ENCODE assay signal across 24 cellular contexts in genomic region chr5:42881416-42882109, GRCh38.
DNase-seq lines count a peak whose midpoint lies in the region; ATAC-seq, FAIRE-seq and TF ChIP-seq lines count a peak whose summit lies in the region.
"Had no signal": no experiment of that assay in that cellular context is flagged by ENCODE, and none has a peak within 500 bp of the region (broad histone marks: within the 10 kb centered on the region; RNA-seq: fewer than 3 reads in every experiment).

No MANE protein-coding gene starts in this region.

- CTCF ChIA-PET in HepG2 (lab: Yijun Ruan, JAX; ENCODE audit: low intra/inter-chr PET ratio, low total read pairs), result no interaction called here

- TF ChIP-seq CTCF in right atrium auricular region (IDR thresholded peaks at IDR 0.05) (no peak), HepG2 (CRISPR knock-in tag; IDR thresholded peaks at IDR 0.05) (peak; percentile 59), transverse colon (IDR thresholded peaks at IDR 0.05) (no peak)

- ATAC-seq in Right ventricle myocardium superior (ENCODE audit: poor library complexity) (peak; percentile 62), HepG2 (peak; percentile 68), HG02588 (IDR thresholded peaks at IDR 0.05; ENCODE audit: unreplicated experiment) (no peak)

- H3K27ac ChIP-seq in right atrium auricular region, result no peak overlapping the region
- H3K27ac ChIP-seq in HepG2 (ENCODE audit: extremely low read length, insufficient read depth, low read length), result no peak overlapping the region
- H3K27ac ChIP-seq in transverse colon, result peak overlapping the region in 3 of 4 donors; percentile 18 to 73 (median 37)
- H3K27ac ChIP-seq: C4-2B had no signal

- peaks cover 71% of the 10 kb centered on the region for H3K79me2 ChIP-seq in HepG2 (ENCODE audit: insufficient read depth, low read length)

- TF ChIP-seq POLR2A in HepG2 (IDR thresholded peaks at IDR 0.05; ENCODE audit: insufficient read depth in 1 of 2, low read depth in 2 of 2, low read length in 2 of 2), result no peak
- TF ChIP-seq POLR2A in transverse colon (IDR thresholded peaks at IDR 0.05), result no peak

- peak overlapping the region; percentile 6 for H3K4me2 ChIP-seq in HepG2 (ENCODE audit: low read depth, low read length)
- H3K4me2 ChIP-seq: SK-N-SH had no signal

- H3K9ac ChIP-seq in HepG2 (ENCODE audit: insufficient read depth, low read depth, low read length), result no peak overlapping the region
- H3K9ac ChIP-seq: SK-N-SH had no signal

- no peaks in the 10 kb centered on the region for H3K9me3 Mint-ChIP-seq in dendritic cell treated with granulocyte-macrophage colony-stimulating factor and Interleukin-4, amounts not matched to agents 40 ng/mL and 50 ng/mL, for 4 days

- FAIRE-seq in HepG2 (lab: Jason Lieb, UNC), result no peak
- FAIRE-seq: D721Med, GM18507 had no signal

- in situ Hi-C loops in HepG2 (cut with HindIII; ENCODE audit: extremely low pct_ligation_motif_present, low pct_unique_long_range_greater_than_20kb), result loop anchor here (10.0 kb wide), 1 partner anchor 77 kb away; no protein-coding TSS in a partner anchor
- in situ Hi-C loops in transverse colon (cut with MboI; ENCODE audit: low pct_ligation_motif_present in 1 of 4, low pct_unique_long_range_greater_than_20kb in 1 of 4, low sequenced_read_pairs in 3 of 4), result loop anchor here in 2 of 4 donors (10.0 to 25.0 kb wide), 2 partner anchors 107 to 1019 kb away; partner anchors contain the start of gene OXCT1 (in 2 of the 2)

- intact Hi-C loops in Right ventricle myocardium superior (cut with DNase I), result loop anchor here (10.0 kb wide), 1 partner anchor 107 kb away; no protein-coding TSS in a partner anchor
- intact Hi-C loops in dendritic cell treated with granulocyte-macrophage colony-stimulating factor and Interleukin-4, amounts not matched to agents 40 ng/mL and 50 ng/mL, for 4 days (cut with micrococcal nuclease), result loop anchor here (2.0 to 10.0 kb wide), 2 partner anchors 69 to 457 kb away; partner anchors contain the start of gene GHR
- intact Hi-C loops in HepG2 (cut with micrococcal nuclease; ENCODE audit: unreplicated experiment), result loop anchor here (10.0 kb wide), 2 partner anchors 287 to 367 kb away; no protein-coding TSS in a partner anchor
- intact Hi-C loops in transverse colon (cut with DNase I; ENCODE audit: low total_unique reads), result no loop called here

- H3K4me3 Mint-ChIP-seq in dendritic cell treated with granulocyte-macrophage colony-stimulating factor and Interleukin-4, amounts not matched to agents 40 ng/mL and 50 ng/mL, for 4 days, result no peak overlapping the region

- no TSS peak for BruUV-seq in HepG2 (replicated peaks; lab: Mats Ljungman, UMichigan)

- H3K27me3 Mint-ChIP-seq in dendritic cell treated with granulocyte-macrophage colony-stimulating factor and Interleukin-4, amounts not matched to agents 40 ng/mL and 50 ng/mL, for 4 days, result no peaks in the 10 kb centered on the region

- H3K36me3 ChIP-seq in right atrium auricular region (no peaks in the 10 kb centered on the region), HepG2 (replicated peaks in 1 of 2; ENCODE audit: control insufficient read depth in 1 of 2, insufficient read depth in 2 of 2, low read length in 2 of 2) (no peaks in the 10 kb centered on the region), transverse colon (no peaks in the 10 kb centered on the region)

- DNase-seq in Right ventricle myocardium superior (no peak), right atrium auricular region (ENCODE audit: low spot score) (no peak), HepG2 (ENCODE audit: low spot score) (no peak), transverse colon (no peak), GM19238 (ENCODE audit: insufficient read length, low spot score) (no peak), HuH-7.5 (ENCODE audit: low spot score) (no peak)
- DNase-seq: 8988T, AML-193, DMS53, GDM1, H7, KG1, NCI-H1105 treated with DMSO at 0.1 percent for 48 hours, NCI-H2081, NCI-H2171 treated with DMSO at 0.1 percent for 48 hours, NCI-H446, OCI-M1, SHP77 treated with DMSO at 0.1 percent for 48 hours, SK-N-SH had no signal

- TF ChIP-seq EP300 in HepG2 (IDR thresholded peaks at IDR 0.05; ENCODE audit: low read depth in 2 of 2, low read length in 2 of 2) (no peak), HepG2 (CRISPR knock-in tag; IDR thresholded peaks at IDR 0.05; ENCODE audit: borderline replicate concordance) (no peak), transverse colon (IDR thresholded peaks at IDR 0.05; ENCODE audit: low read depth) (no peak)

- peak overlapping the region; percentile 57 for H3K27ac Mint-ChIP-seq in dendritic cell treated with granulocyte-macrophage colony-stimulating factor and Interleukin-4, amounts not matched to agents 40 ng/mL and 50 ng/mL, for 4 days

- H3K4me3 ChIP-seq in right atrium auricular region (no peak overlapping the region), HepG2 (replicated peaks in 1 of 3; ENCODE audit: insufficient read depth in 1 of 3, low read depth in 2 of 3, low read length in 3 of 3) (no peak overlapping the region), transverse colon (no peak overlapping the region)

- no peak overlapping the region for H2AFZ ChIP-seq in HepG2 (ENCODE audit: low read length)

- WGBS in HepG2 (ENCODE audit: low lambda C conversion rate), result 66% methylated on average over 5 of the region's 5 CpGs
- WGBS in transverse colon (ENCODE audit: low coverage in 1 of 2), 2 donors, result 70 to 73% methylated on average over 5 of the region's 5 CpGs

- H3K36me3 Mint-ChIP-seq in dendritic cell treated with granulocyte-macrophage colony-stimulating factor and Interleukin-4, amounts not matched to agents 40 ng/mL and 50 ng/mL, for 4 days (ENCODE audit: low read depth), result no peaks in the 10 kb centered on the region

- no peaks in the 10 kb centered on the region for H4K20me1 ChIP-seq in HepG2 (ENCODE audit: insufficient read depth, low read length)

- H3K9me3 ChIP-seq in right atrium auricular region (no peaks in the 10 kb centered on the region), HepG2 (ENCODE audit: low read length) (no peaks in the 10 kb centered on the region), transverse colon (no peaks in the 10 kb centered on the region)
- H3K9me3 ChIP-seq: SK-N-SH had no signal

- POLR2A ChIA-PET in HepG2 (lab: Yijun Ruan, JAX), result interaction anchor here (0.9 to 13.5 kb wide), 6 partner anchors 25 to 83 kb away, joined by 3 to 263 read pairs (median 6); partner anchors contain the start of gene SELENOP

- H3K4me1 ChIP-seq in right atrium auricular region (no peaks in the 10 kb centered on the region), HepG2 (ENCODE audit: insufficient read depth, low read length) (peaks cover 92% of the 10 kb centered on the region), transverse colon (peaks cover 6 to 65% (median 27%) of the 10 kb centered on the region in 4 donors)

- TF ChIP-seq RAD21 in HepG2 (CRISPR knock-in tag; IDR thresholded peaks at IDR 0.05), result peak; percentile 20; the same call in 1 of the 2 replicates

- H3K27me3 ChIP-seq in right atrium auricular region (no peaks in the 10 kb centered on the region), HepG2 (ENCODE audit: control insufficient read depth in 1 of 2, insufficient read depth in 2 of 2, low read length in 2 of 2) (no peaks in the 10 kb centered on the region), transverse colon (no peaks in the 10 kb centered on the region)

- H3K4me1 Mint-ChIP-seq in dendritic cell treated with granulocyte-macrophage colony-stimulating factor and Interleukin-4, amounts not matched to agents 40 ng/mL and 50 ng/mL, for 4 days (ENCODE audit: low read depth), result peaks cover 17% of the 10 kb centered on the region

TF ChIP-seq in HepG2, 621 proteins besides CTCF, POLR2A, EP300 and RAD21 (continues in another document):
- TF ChIP-seq RXRB (CRISPR knock-in tag; IDR thresholded peaks at IDR 0.05; ENCODE audit: borderline replicate concordance) (peak; percentile 93), ZNF512B (CRISPR knock-in tag; IDR thresholded peaks at IDR 0.05; ENCODE audit: borderline replicate concordance) (no peak), SMC3 (IDR thresholded peaks at IDR 0.05; ENCODE audit: low read length) (peak; percentile 59), ARNT2 (CRISPR knock-in tag; IDR thresholded peaks at IDR 0.05; ENCODE audit: low read depth) (no peak), MAFK (conservative IDR thresholded peaks at IDR 0.05 in 1 of 2, IDR thresholded peaks at IDR 0.05 in 1 of 2; ENCODE audit: low read length in 2 of 2) (0 out of 4 replicates have a peak, but pooled peaks of 1 of the 2 experiments have one; percentile 15), NR2F6 (IDR thresholded peaks at IDR 0.05) (no peak), NR2F6 (CRISPR knock-in tag; IDR thresholded peaks at IDR 0.05) (peak; percentile 45; the same call in 1 of the 2 replicates), TEF (CRISPR knock-in tag; IDR thresholded peaks at IDR 0.05) (peak; percentile 81; the same call in 1 of the 2 replicates), STAG1 (CRISPR knock-in tag; IDR thresholded peaks at IDR 0.05) (peak; percentile 54), DPF2 (CRISPR knock-in tag; IDR thresholded peaks at IDR 0.05; ENCODE audit: borderline replicate concordance, low read depth) (no peak), ZFAT (CRISPR knock-in tag; conservative IDR thresholded peaks at IDR 0.05) (no peak)

Comparison
In these comparisons a context has a peak if more than half of its experiments do, and no peak if none do; other contexts are left out.
1. H3K27ac ChIP-seq: peak in transverse colon (3 of 4); none in right atrium auricular region (0 of 2) and HepG2 (single experiment).